9 cellular contexts compared by ENCODE assay signal in the genomic region with DNA sequence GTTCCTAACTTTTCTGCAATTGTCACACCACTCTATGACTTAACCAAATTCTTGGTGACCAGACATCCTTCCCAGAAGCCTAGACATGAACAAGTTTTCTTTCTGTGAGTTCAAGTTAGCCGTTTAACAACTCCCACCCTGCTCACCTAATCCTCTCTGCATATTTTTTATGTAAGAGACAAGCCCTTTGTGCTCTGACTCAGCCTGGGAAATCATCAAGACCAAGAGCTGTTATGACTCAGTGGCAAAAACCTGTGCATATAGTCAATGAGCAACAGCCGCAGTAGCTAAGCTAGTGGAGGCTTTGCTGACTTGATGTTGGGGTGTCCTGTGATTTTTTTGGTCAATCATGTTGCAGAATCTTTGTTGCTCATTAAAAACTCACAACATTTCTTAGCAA.
DNase-seq lines count a peak whose midpoint lies in the region; ATAC-seq and TF ChIP-seq lines count a peak whose summit lies in the region.
"Had no signal": no experiment of that assay in that cellular context is flagged by ENCODE, and none has a peak within 500 bp of the region (broad histone marks: within the 10 kb centered on the region; RNA-seq: fewer than 3 reads in every experiment).

No MANE protein-coding gene starts in this region.

- CTCF ChIA-PET in CD4-positive, alpha-beta T cell (lab: Charles Lee): no interaction called here

- H3K9me3 ChIP-seq in SJSA1 (replicated peaks): no peaks in the 10 kb centered on the region
- no peaks in the 10 kb centered on the region for H3K9me3 ChIP-seq in CD4-positive, alpha-beta T cell (ENCODE audit: control insufficient read depth, low read length)
- H3K9me3 ChIP-seq: esophagus squamous epithelium had no signal

- H3K27me3 Mint-ChIP-seq in CD4-positive, alpha-beta T cell: peaks cover 46% of the 10 kb centered on the region
- H3K27me3 Mint-ChIP-seq in nephron progenitor cell (ENCODE audit: low read depth, poor library complexity): peaks cover 3% of the 10 kb centered on the region

- H3K4me1 Mint-ChIP-seq in CD4-positive, alpha-beta T cell (ENCODE audit: low read depth): no peaks in the 10 kb centered on the region
- no peaks in the 10 kb centered on the region for H3K4me1 Mint-ChIP-seq in nephron progenitor cell

- DNase-seq in SJSA1 (ENCODE audit: low read depth in 1 of 2, low spot score in 2 of 2) (peak in 1 of 2 experiments; percentile 26), retinal pigment epithelial cell (ENCODE audit: low read depth) (peak; percentile 93), 8988T (no peak), nephron progenitor cell (no peak)
- DNase-seq in CD4-positive, alpha-beta T cell: no peak
- DNase-seq: esophagus squamous epithelium; stimulated activated CD4-positive, alpha-beta T cell treated with anti-CD3 and anti-CD28 coated beads, Interleukin-15, amount 100 ng/mL, for 24 hours had no signal

- intact Hi-C loops in CD4-positive, alpha-beta T cell (cut with DNase I, micrococcal nuclease): no loop called here

- H3K27me3 ChIP-seq in SJSA1 (replicated peaks): no peaks in the 10 kb centered on the region
- peaks cover 5% of the 10 kb centered on the region for H3K27me3 ChIP-seq in CD4-positive, alpha-beta T cell (ENCODE audit: control insufficient read depth, insufficient read depth, low read length)
- H3K27me3 ChIP-seq: esophagus squamous epithelium had no signal

- H3K4me3 ChIP-seq in SJSA1 (no peak overlapping the region), retinal pigment epithelial cell (ENCODE audit: low read length) (no peak overlapping the region)
- H3K4me3 ChIP-seq: esophagus squamous epithelium had no signal

- H3K9me3 Mint-ChIP-seq in CD4-positive, alpha-beta T cell: no peaks in the 10 kb centered on the region
- peaks cover 3% of the 10 kb centered on the region for H3K9me3 Mint-ChIP-seq in nephron progenitor cell

- TF ChIP-seq CTCF in retinal pigment epithelial cell (conservative IDR thresholded peaks at IDR 0.05; ENCODE audit: low read depth, low read length): no peak
- no peak for TF ChIP-seq CTCF in CD4-positive, alpha-beta T cell (IDR thresholded peaks at IDR 0.05)
- TF ChIP-seq CTCF in nephron progenitor cell (IDR thresholded peaks at IDR 0.05): no peak

- no peak overlapping the region for H3K4me3 Mint-ChIP-seq in CD4-positive, alpha-beta T cell
- no peak overlapping the region for H3K4me3 Mint-ChIP-seq in nephron progenitor cell

- ATAC-seq in GM19023 (IDR thresholded peaks at IDR 0.05; ENCODE audit: unreplicated experiment) (peak; percentile 90), HG02840 (IDR thresholded peaks at IDR 0.05; ENCODE audit: low FRiP score, unreplicated experiment) (peak; percentile 93)
- ATAC-seq in CD4-positive, alpha-beta T cell (ENCODE audit: poor library complexity): no peak

- H3K36me3 Mint-ChIP-seq in CD4-positive, alpha-beta T cell (ENCODE audit: low read depth): no peaks in the 10 kb centered on the region
- H3K36me3 Mint-ChIP-seq in nephron progenitor cell (ENCODE audit: low read depth): no peaks in the 10 kb centered on the region

- peaks cover 12% of the 10 kb centered on the region for H3K4me1 ChIP-seq in SJSA1 (replicated peaks)

- peak overlapping the region; percentile 10; the same call in 1 of the 2 replicates for H3K27ac ChIP-seq in SJSA1
- no peak overlapping the region for H3K27ac ChIP-seq in CD4-positive, alpha-beta T cell (ENCODE audit: low read depth, low read length)
- H3K27ac ChIP-seq: esophagus squamous epithelium had no signal

- H3K27ac Mint-ChIP-seq in CD4-positive, alpha-beta T cell: no peak overlapping the region
- H3K27ac Mint-ChIP-seq in nephron progenitor cell: no peak overlapping the region

- POLR2A ChIA-PET in CD4-positive, alpha-beta T cell (lab: Charles Lee): no interaction called here

- no peaks in the 10 kb centered on the region for H3K36me3 ChIP-seq in SJSA1
- H3K36me3 ChIP-seq: esophagus squamous epithelium had no signal
